ENCODE assay signal across 1 cellular context in genomic region chr21:45415943-45416611, GRCh38.
TF ChIP-seq lines count a peak whose summit lies in the region.

No MANE protein-coding gene starts in this region.

TF ChIP-seq in HepG2, 621 proteins besides CTCF, POLR2A, EP300 and RAD21:
- TF ChIP-seq ZNF503 (CRISPR knock-in tag; IDR thresholded peaks at IDR 0.05) (no peak), ZNF724P (CRISPR knock-in tag; IDR thresholded peaks at IDR 0.05; ENCODE audit: borderline replicate concordance) (no peak), ZBTB21 (CRISPR knock-in tag; IDR thresholded peaks at IDR 0.05) (no peak), SRSF9 (IDR thresholded peaks at IDR 0.05; ENCODE audit: borderline replicate concordance, insufficient read depth, low read depth, low read length, poor library complexity, severe bottlenecking) (no peak), ZNF280D (CRISPR knock-in tag; IDR thresholded peaks at IDR 0.05) (no peak), ARNT (IDR thresholded peaks at IDR 0.05) (no peak), ZNF550 (CRISPR knock-in tag; IDR thresholded peaks at IDR 0.05; ENCODE audit: borderline replicate concordance) (no peak)
